16 cellular contexts compared by ENCODE assay signal in genomic region chr7:44982535-44982923, GRCh38. TPM values are rescaled to one million over a fixed set of nuclear protein-coding genes. Genes with fewer than 3 reads are reported as not detected.
DNase-seq lines count a peak whose midpoint lies in the region; ATAC-seq and TF ChIP-seq lines count a peak whose summit lies in the region.
"Had no signal": no experiment of that assay in that cellular context is flagged by ENCODE, and none has a peak within 500 bp of the region (broad histone marks: within the 10 kb centered on the region; RNA-seq: fewer than 3 reads in every experiment).

No MANE protein-coding gene starts in this region.

- peaks cover 72% of the 10 kb centered on the region for H3K36me3 Mint-ChIP-seq in activated CD4-positive, alpha-beta T cell treated with anti-CD3 and anti-CD28 coated beads for 36 hours (ENCODE audit: low read depth)
- peaks cover 81% of the 10 kb centered on the region for H3K36me3 Mint-ChIP-seq in activated T-helper 2 cell treated with anti-CD3 and anti-CD28 coated beads, Interferon-gamma antibody, Interleukin-2, Interleukin-4, amounts not matched to agents 10 μg/mL and 5 μg/mL and 100 μg/mL, durations not matched to agents 14 hours and 24 hours and 36 hours (ENCODE audit: low read depth)
- H3K36me3 Mint-ChIP-seq in progenitor cell of endocrine pancreas (ENCODE audit: insufficient read depth) = peaks cover 11% of the 10 kb centered on the region

- no peaks in the 10 kb centered on the region for H3K27me3 Mint-ChIP-seq in activated CD4-positive, alpha-beta T cell treated with anti-CD3 and anti-CD28 coated beads for 36 hours
- no peaks in the 10 kb centered on the region for H3K27me3 Mint-ChIP-seq in activated T-helper 2 cell treated with anti-CD3 and anti-CD28 coated beads, Interferon-gamma antibody, Interleukin-2, Interleukin-4, amounts not matched to agents 10 μg/mL and 5 μg/mL and 100 μg/mL, durations not matched to agents 14 hours and 24 hours and 36 hours (ENCODE audit: low read depth)
- no peaks in the 10 kb centered on the region for H3K27me3 Mint-ChIP-seq in progenitor cell of endocrine pancreas

- peak overlapping the region; percentile 99 for H3K27ac Mint-ChIP-seq in activated CD4-positive, alpha-beta T cell treated with anti-CD3 and anti-CD28 coated beads for 36 hours
- peak overlapping the region; percentile 98 for H3K27ac Mint-ChIP-seq in activated T-helper 2 cell treated with anti-CD3 and anti-CD28 coated beads, Interferon-gamma antibody, Interleukin-2, Interleukin-4, amounts not matched to agents 10 μg/mL and 5 μg/mL and 100 μg/mL, durations not matched to agents 14 hours and 24 hours and 36 hours
- peak overlapping the region; percentile 33 for H3K27ac Mint-ChIP-seq in progenitor cell of endocrine pancreas

- H3K4me1 ChIP-seq in SJCRH30 (peaks cover 8% of the 10 kb centered on the region), mucosa of descending colon (ENCODE audit: low read depth) (peaks cover 21% of the 10 kb centered on the region)

- ATAC-seq in activated CD4-positive, alpha-beta T cell treated with anti-CD3 and anti-CD28 coated beads for 36 hours = no peak
- no peak for ATAC-seq in mucosa of descending colon

- H3K9me3 ChIP-seq in KOPT-K1 (ENCODE audit: insufficient read depth, low read length, poor library complexity, severe bottlenecking) = no peaks in the 10 kb centered on the region
- no peaks in the 10 kb centered on the region for H3K9me3 ChIP-seq in SJCRH30 (replicated peaks)
- H3K9me3 ChIP-seq in mucosa of descending colon = no peaks in the 10 kb centered on the region
- H3K9me3 ChIP-seq: HAP-1 had no signal

- H3K27me3 ChIP-seq in SJCRH30 = no peaks in the 10 kb centered on the region

- intact Hi-C loops in activated CD4-positive, alpha-beta T cell treated with anti-CD3 and anti-CD28 coated beads for 36 hours (cut with DNase I, micrococcal nuclease) = loop anchor here (5.0 to 10.0 kb wide), 4 partner anchors 155 to 958 kb away; partner anchors contain the start of gene PPIA (in 1 of the 2)
- intact Hi-C loops in activated T-helper 2 cell treated with anti-CD3 and anti-CD28 coated beads, Interferon-gamma antibody, Interleukin-2, Interleukin-4, amounts not matched to agents 10 μg/mL and 5 μg/mL and 100 μg/mL, durations not matched to agents 14 hours and 24 hours and 36 hours (cut with micrococcal nuclease) = loop anchor here (10.0 kb wide), 1 partner anchor 398 kb away; the partner anchor contains the start of gene TMED4
- intact Hi-C loops in mucosa of descending colon (cut with DNase I, micrococcal nuclease) = no loop called here

- peak; percentile 39 for DNase-seq in activated CD4-positive, alpha-beta T cell treated with anti-CD3 and anti-CD28 coated beads for 36 hours
- no peak for DNase-seq in activated CD4-positive, alpha-beta T cell treated with anti-CD3 and anti-CD28 coated beads for 4 hours
- DNase-seq in activated T-helper 2 cell treated with anti-CD3 and anti-CD28 coated beads, Interferon-gamma antibody, Interleukin-2, Interleukin-4, amounts not matched to agents 10 μg/mL and 5 μg/mL and 100 μg/mL, durations not matched to agents 14 hours and 24 hours and 36 hours (ENCODE audit: low spot score) = no peak
- DNase-seq in progenitor cell of endocrine pancreas (ENCODE audit: low spot score, unreplicated experiment) = no peak
- DNase-seq in SJCRH30 = no peak
- DNase-seq in mucosa of descending colon = no peak
- DNase-seq in stimulated activated naive CD4-positive, alpha-beta T cell (lab: John Stamatoyannopoulos, UW) = no peak
- DNase-seq: activated effector memory CD4-positive, alpha-beta T cell treated with anti-CD3 and anti-CD28 coated beads, Interleukin-2, amount 50 U/mL, for 16 hours; DND-41; erythroblast; NCI-H1417; NCI-H524 treated with DMSO at 0.1 percent for 48 hours; SHP77 had no signal

- no peak for TF ChIP-seq CTCF in progenitor cell of endocrine pancreas (IDR thresholded peaks at IDR 0.05; ENCODE audit: unreplicated experiment)
- TF ChIP-seq CTCF in mucosa of descending colon (IDR thresholded peaks at IDR 0.05) = no peak

- POLR2A ChIA-PET in activated CD4-positive, alpha-beta T cell treated with anti-CD3 and anti-CD28 coated beads for 36 hours (lab: Charles Lee) = interaction anchor here (0.6 to 6.8 kb wide), 6 partner anchors 9 to 347 kb away, joined by 3 to 99 read pairs (median 11); partner anchors contain the start of genes CCM2 and H2AZ2

- CTCF ChIA-PET in activated CD4-positive, alpha-beta T cell treated with anti-CD3 and anti-CD28 coated beads for 36 hours (lab: Charles Lee) = interaction anchor here (0.6 to 3.7 kb wide), 5 partner anchors 9 to 153 kb away, joined by 3 to 20 read pairs (median 4); partner anchors contain the start of gene H2AZ2

- peaks cover 58% of the 10 kb centered on the region for H3K36me3 ChIP-seq in KOPT-K1 (ENCODE audit: insufficient read depth, low read length)
- H3K36me3 ChIP-seq in SJCRH30 = peaks cover 42% of the 10 kb centered on the region
- peaks cover 5% of the 10 kb centered on the region for H3K36me3 ChIP-seq in mucosa of descending colon (ENCODE audit: low read depth)

- H3K4me3 ChIP-seq in SJCRH30 = no peak overlapping the region
- no peak overlapping the region for H3K4me3 ChIP-seq in mucosa of descending colon
- H3K4me3 ChIP-seq: HAP-1 had no signal

- H3K4me1 Mint-ChIP-seq in activated CD4-positive, alpha-beta T cell treated with anti-CD3 and anti-CD28 coated beads for 36 hours = peaks cover 61% of the 10 kb centered on the region
- peaks cover 65% of the 10 kb centered on the region for H3K4me1 Mint-ChIP-seq in activated T-helper 2 cell treated with anti-CD3 and anti-CD28 coated beads, Interferon-gamma antibody, Interleukin-2, Interleukin-4, amounts not matched to agents 10 μg/mL and 5 μg/mL and 100 μg/mL, durations not matched to agents 14 hours and 24 hours and 36 hours (ENCODE audit: low read depth)
- peaks cover 28% of the 10 kb centered on the region for H3K4me1 Mint-ChIP-seq in progenitor cell of endocrine pancreas (ENCODE audit: low read depth)

- no peaks in the 10 kb centered on the region for H3K9me3 Mint-ChIP-seq in activated CD4-positive, alpha-beta T cell treated with anti-CD3 and anti-CD28 coated beads for 36 hours (ENCODE audit: low read depth)
- no peaks in the 10 kb centered on the region for H3K9me3 Mint-ChIP-seq in activated T-helper 2 cell treated with anti-CD3 and anti-CD28 coated beads, Interferon-gamma antibody, Interleukin-2, Interleukin-4, amounts not matched to agents 10 μg/mL and 5 μg/mL and 100 μg/mL, durations not matched to agents 14 hours and 24 hours and 36 hours
- no peaks in the 10 kb centered on the region for H3K9me3 Mint-ChIP-seq in progenitor cell of endocrine pancreas (ENCODE audit: low read depth)

- H3K27ac ChIP-seq in KOPT-K1 (ENCODE audit: low read depth, low read length, poor library complexity, severe bottlenecking) = peak overlapping the region; percentile 21
- no peak overlapping the region for H3K27ac ChIP-seq in SJCRH30

- peak overlapping the region; percentile 99 for H3K4me3 Mint-ChIP-seq in activated CD4-positive, alpha-beta T cell treated with anti-CD3 and anti-CD28 coated beads for 36 hours
- H3K4me3 Mint-ChIP-seq in activated T-helper 2 cell treated with anti-CD3 and anti-CD28 coated beads, Interferon-gamma antibody, Interleukin-2, Interleukin-4, amounts not matched to agents 10 μg/mL and 5 μg/mL and 100 μg/mL, durations not matched to agents 14 hours and 24 hours and 36 hours (ENCODE audit: low read depth) = peak overlapping the region; percentile 95
- H3K4me3 Mint-ChIP-seq in progenitor cell of endocrine pancreas (ENCODE audit: low read depth) = no peak overlapping the region

RNA-seq across cellular contexts. Expression of gene MYO1G, which starts 3.7 kb away (rescaled TPM):
- 100 to 1,000 TPM; 369 to 376 TPM for total RNA-seq in activated CD4-positive, alpha-beta T cell treated with anti-CD3 and anti-CD28 coated beads for 36 hours
- 442 and 450 TPM in 2 replicates for total RNA-seq in activated T-helper 2 cell treated with anti-CD3 and anti-CD28 coated beads, Interferon-gamma antibody, Interleukin-2, Interleukin-4, amounts not matched to agents 10 μg/mL and 5 μg/mL and 100 μg/mL, durations not matched to agents 14 hours and 24 hours and 36 hours
- 0.53 and 0.67 TPM in 2 replicates for total RNA-seq in progenitor cell of endocrine pancreas
- total RNA-seq in SJCRH30 (2014; rRNA removed; shearing (Covaris generic)) = 0.30 and 0.33 TPM in 2 replicates
- 1 to 10 TPM; 3.8 to 6.9 (median 3.9) TPM for total RNA-seq in mucosa of descending colon
- total RNA-seq: HT1080 had no signal

RNA-seq across cellular contexts. Expression of gene CCM2, which starts 17.5 kb away (rescaled TPM):
- total RNA-seq in activated CD4-positive, alpha-beta T cell treated with anti-CD3 and anti-CD28 coated beads for 36 hours = 10 to 100 TPM; 70.1 to 80.1 TPM
- total RNA-seq in activated T-helper 2 cell treated with anti-CD3 and anti-CD28 coated beads, Interferon-gamma antibody, Interleukin-2, Interleukin-4, amounts not matched to agents 10 μg/mL and 5 μg/mL and 100 μg/mL, durations not matched to agents 14 hours and 24 hours and 36 hours = 61.3 and 61.7 TPM in 2 replicates
- total RNA-seq in progenitor cell of endocrine pancreas (42.2 and 43.0 TPM in 2 replicates), mucosa of descending colon (10 to 100 TPM; 33.4 to 43.8 (median 35.8) TPM)
- 26.2 and 28.3 TPM in 2 replicates for total RNA-seq in SJCRH30 (2014; rRNA removed; shearing (Covaris generic))

Comparison
In these comparisons a context has a peak if more than half of its experiments do, and no peak if none do; other contexts are left out.
1. H3K27ac Mint-ChIP-seq: peak in every context shown above with its lines; median percentile 99 in activated CD4-positive, alpha-beta T cell treated with anti-CD3 and anti-CD28 coated beads for 36 hours; 98 in activated T-helper 2 cell treated with anti-CD3 and anti-CD28 coated beads, Interferon-gamma antibody, Interleukin-2, Interleukin-4, amounts not matched to agents 10 μg/mL and 5 μg/mL and 100 μg/mL, durations not matched to agents 14 hours and 24 hours and 36 hours; 33 in progenitor cell of endocrine pancreas.
2. RNA of gene MYO1G, which starts 3.7 kb away (total RNA-seq): 442 to 450 TPM in activated T-helper 2 cell treated with anti-CD3 and anti-CD28 coated beads, Interferon-gamma antibody, Interleukin-2, Interleukin-4, amounts not matched to agents 10 μg/mL and 5 μg/mL and 100 μg/mL, durations not matched to agents 14 hours and 24 hours and 36 hours and 369 to 376 TPM in activated CD4-positive, alpha-beta T cell treated with anti-CD3 and anti-CD28 coated beads for 36 hours; 3.8 to 6.9 TPM in mucosa of descending colon, 0.53 to 0.67 TPM in progenitor cell of endocrine pancreas and 0.30 to 0.33 TPM in SJCRH30; every median in the first group is over 10 times any median in the second.
3. intact Hi-C loops: an anchor here in activated CD4-positive, alpha-beta T cell treated with anti-CD3 and anti-CD28 coated beads for 36 hours (5.0 to 10.0 kb wide) and activated T-helper 2 cell treated with anti-CD3 and anti-CD28 coated beads, Interferon-gamma antibody, Interleukin-2, Interleukin-4, amounts not matched to agents 10 μg/mL and 5 μg/mL and 100 μg/mL, durations not matched to agents 14 hours and 24 hours and 36 hours (10.0 kb wide); none called in mucosa of descending colon.